8 cellular contexts compared by ENCODE assay signal in genomic region chr22:24429411-24430365, GRCh38. TPM values are rescaled to one million over a fixed set of nuclear protein-coding genes. Genes with fewer than 3 reads are reported as not detected.
A peak's percentile ranks its signal among the peaks of the same experiment; 100 is the strongest.
DNase-seq lines count a peak whose midpoint lies in the region; ATAC-seq and TF ChIP-seq lines count a peak whose summit lies in the region.

No MANE protein-coding gene starts in this region.

- H3K9me3 Mint-ChIP-seq in stimulated activated naive B cell treated with anti-CD40 and anti-IgM and Interleukin-4, amounts not matched to agents 10 μg/mL and 1 μg/mL and 100 μg/mL, for 72 hours: no peaks in the 10 kb centered on the region

- H3K4me1 ChIP-seq in gastrocnemius medialis: peaks cover 23 to 26% of the 10 kb centered on the region in 2 donors

- H3K4me3 ChIP-seq in gastrocnemius medialis: no peak overlapping the region

- H3K36me3 ChIP-seq in gastrocnemius medialis: no peaks in the 10 kb centered on the region

- H3K27ac ChIP-seq in gastrocnemius medialis: peak overlapping the region in 1 of 4 donors; percentile 7

- H3K36me3 Mint-ChIP-seq in stimulated activated naive B cell treated with anti-CD40 and anti-IgM and Interleukin-4, amounts not matched to agents 10 μg/mL and 1 μg/mL and 100 μg/mL, for 72 hours: peaks cover 16 to 26% of the 10 kb centered on the region in 2 donors

- TF ChIP-seq POLR2A in gastrocnemius medialis (IDR thresholded peaks at IDR 0.05): no peak

- no peak for ATAC-seq in stimulated activated naive B cell treated with anti-CD40 and anti-IgM and Interleukin-4, amounts not matched to agents 10 μg/mL and 1 μg/mL and 100 μg/mL, for 72 hours (replicated peaks)
- ATAC-seq in gastrocnemius medialis: no peak

- peak overlapping the region; percentile 97 for H3K27ac Mint-ChIP-seq in stimulated activated naive B cell treated with anti-CD40 and anti-IgM and Interleukin-4, amounts not matched to agents 10 μg/mL and 1 μg/mL and 100 μg/mL, for 72 hours

- H3K4me1 Mint-ChIP-seq in stimulated activated naive B cell treated with anti-CD40 and anti-IgM and Interleukin-4, amounts not matched to agents 10 μg/mL and 1 μg/mL and 100 μg/mL, for 72 hours: peaks cover 78 to 96% of the 10 kb centered on the region in 2 donors

- H3K27me3 ChIP-seq in gastrocnemius medialis: peaks cover 0 to 3% (median 0%) of the 10 kb centered on the region in 3 donors

- TF ChIP-seq CTCF in gastrocnemius medialis (IDR thresholded peaks at IDR 0.05 in 4 of 5, conservative IDR thresholded peaks at IDR 0.05 in 1 of 5): no peak

- H3K27me3 Mint-ChIP-seq in stimulated activated naive B cell treated with anti-CD40 and anti-IgM and Interleukin-4, amounts not matched to agents 10 μg/mL and 1 μg/mL and 100 μg/mL, for 72 hours: no peaks in the 10 kb centered on the region

- DNase-seq in COLO668 (lab: John Stamatoyannopoulos, UW; ENCODE audit: unreplicated experiment) (peak; percentile 26), NCI-H1105 (lab: John Stamatoyannopoulos, UW) (peak; percentile 3), activated T-cell treated with anti-CD3 and anti-CD28 coated beads for 1 hour (ENCODE audit: low read depth) (peak; percentile 51), iPS-NIHi11 (ENCODE audit: low spot score) (peak; percentile 60), LoVo (ENCODE audit: low spot score) (no peak), DMS53 treated with DMSO at 0.1 percent for 48 hours (lab: John Stamatoyannopoulos, UW; ENCODE audit: unreplicated experiment) (no peak), gastrocnemius medialis (no peak)
- DNase-seq in stimulated activated naive B cell treated with anti-CD40 and anti-IgM and Interleukin-4, amounts not matched to agents 10 μg/mL and 1 μg/mL and 100 μg/mL, for 72 hours: no peak

- intact Hi-C loops in gastrocnemius medialis (cut with DNase I; ENCODE audit: low total_unique reads): no loop called here

- peak overlapping the region; percentile 90 to 93 for H3K4me3 Mint-ChIP-seq in stimulated activated naive B cell treated with anti-CD40 and anti-IgM and Interleukin-4, amounts not matched to agents 10 μg/mL and 1 μg/mL and 100 μg/mL, for 72 hours

- H3K9me3 ChIP-seq in gastrocnemius medialis: no peaks in the 10 kb centered on the region

- in situ Hi-C loops in gastrocnemius medialis (cut with MboI; ENCODE audit: low sequenced_read_pairs in 4 of 4): loop anchor here (10.0 to 25.0 kb wide), 4 partner anchors 75 to 333 kb away; partner anchors contain the start of gene PIWIL3 (in 1 of the 4)

RNA-seq across cellular contexts. Expression of gene ADORA2A, which starts 2.3 kb away (rescaled TPM):
- total RNA-seq in gastrocnemius medialis: 1 to 10 TPM in 3 of 4 donors, under 1 TPM in 1; 0.39 to 3.6 (median 1.2) TPM

Comparison
In these comparisons a context has a peak if more than half of its experiments do, and no peak if none do; other contexts are left out.
1. DNase-seq: peak in COLO668 (single experiment), NCI-H1105 (single experiment), activated T-cell treated with anti-CD3 and anti-CD28 coated beads for 1 hour (single experiment) and iPS-NIHi11 (single experiment); none in stimulated activated naive B cell treated with anti-CD40 and anti-IgM and Interleukin-4, amounts not matched to agents 10 μg/mL and 1 μg/mL and 100 μg/mL, for 72 hours (single experiment), LoVo (single experiment), DMS53 treated with DMSO at 0.1 percent for 48 hours (single experiment) and gastrocnemius medialis (0 of 2).